In genomic region chr10:32149257-32149955, GRCh38 we compare ENCODE assay signal across 1 cellular context.
TF ChIP-seq lines count a peak whose summit lies in the region.

No MANE protein-coding gene starts in this region.

TF ChIP-seq in K562, 482 proteins besides CTCF, POLR2A, EP300 and RAD21 (continued from another document):
- no peak for TF ChIP-seq TFAP4 (CRISPR knock-in tag; IDR thresholded peaks at IDR 0.05; ENCODE audit: borderline replicate concordance)
- TF ChIP-seq DIDO1 (tag; IDR thresholded peaks at IDR 0.05; ENCODE audit: low read depth) = no peak
- TF ChIP-seq GATA2 (CRISPR knock-in tag; IDR thresholded peaks at IDR 0.05) = no peak
- TF ChIP-seq RBM17 (IDR thresholded peaks at IDR 0.05; ENCODE audit: borderline replicate concordance, low read depth, low read length) = no peak
- no peak for TF ChIP-seq ZNF561 (CRISPR knock-in tag; conservative IDR thresholded peaks at IDR 0.05)
- TF ChIP-seq ARNT (IDR thresholded peaks at IDR 0.05) = no peak
- TF ChIP-seq ARID3A (IDR thresholded peaks at IDR 0.05; ENCODE audit: borderline replicate concordance, low read depth, low read length) = no peak
